ENCODE assay signal across 1 cellular context in genomic region chr5:62653864-62654575, GRCh38.
TF ChIP-seq lines count a peak whose summit lies in the region.

No MANE protein-coding gene starts in this region.

TF ChIP-seq in H1, 55 proteins besides CTCF, POLR2A, EP300 and RAD21:
- TF ChIP-seq CBX5 (IDR thresholded peaks at IDR 0.05; ENCODE audit: low read depth, low read length) (no peak), KDM1A (IDR thresholded peaks at IDR 0.05; ENCODE audit: borderline replicate concordance, low read length) (no peak), ATF3 (IDR thresholded peaks at IDR 0.05; ENCODE audit: insufficient read depth, low read depth, low read length) (no peak), E2F6 (IDR thresholded peaks at IDR 0.05) (no peak), TCF12 (IDR thresholded peaks at IDR 0.05; ENCODE audit: low read depth, low read length) (no peak), FOSL1 (IDR thresholded peaks at IDR 0.05; ENCODE audit: insufficient read depth, low read depth, low read length) (no peak), SIRT6 (IDR thresholded peaks at IDR 0.05; ENCODE audit: low read length) (no peak), ATF2 (IDR thresholded peaks at IDR 0.05; ENCODE audit: low read length) (no peak), ZNF274 (IDR thresholded peaks at IDR 0.05; ENCODE audit: borderline replicate concordance, extremely low read depth, low read length) (no peak), SRF (IDR thresholded peaks at IDR 0.05; ENCODE audit: low read depth, low read length) (no peak), CEBPB (IDR thresholded peaks at IDR 0.05; ENCODE audit: low read depth, low read length) (no peak), RXRA (IDR thresholded peaks at IDR 0.05; ENCODE audit: insufficient read depth, low read depth, low read length) (no peak)
